1 cellular context compared by ENCODE assay signal in genomic region chr15:75637245-75638009, GRCh38.
TF ChIP-seq lines count a peak whose summit lies in the region.

No MANE protein-coding gene starts in this region.

TF ChIP-seq in HepG2, 621 proteins besides CTCF, POLR2A, EP300 and RAD21:
- TF ChIP-seq POLR2G (IDR thresholded peaks at IDR 0.05; ENCODE audit: low read depth, low read length) (0 out of 2 replicates have a peak, but pooled peaks have one; percentile 10), DPF2 (CRISPR knock-in tag; IDR thresholded peaks at IDR 0.05; ENCODE audit: borderline replicate concordance, low read depth) (no peak), ZNF503 (CRISPR knock-in tag; IDR thresholded peaks at IDR 0.05) (no peak), POLR2AphosphoS5 (IDR thresholded peaks at IDR 0.05; ENCODE audit: low read depth, low read length) (peak; percentile 10; the same call in 1 of the 2 replicates)
